In the genomic region with DNA sequence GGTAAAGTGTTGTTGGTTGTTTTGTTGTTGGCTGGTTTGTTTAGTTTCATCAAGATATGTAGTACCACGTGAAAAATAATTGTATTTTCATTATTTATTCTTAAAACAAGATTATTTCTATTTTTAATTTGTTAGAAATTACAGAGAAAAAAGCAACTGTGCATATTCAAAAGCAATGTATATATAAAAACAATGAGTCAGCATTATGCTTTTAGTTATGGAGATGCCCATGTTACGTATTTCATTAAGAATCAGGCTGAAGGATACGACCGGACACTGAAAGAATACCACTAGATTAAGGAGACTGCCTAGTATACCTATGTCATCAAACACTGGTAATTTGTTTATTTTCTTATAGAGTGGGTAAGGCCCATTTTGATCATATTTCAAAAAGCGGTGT, we compare ENCODE assay signal across 31 cellular contexts.
"Had no signal": no experiment of that assay in that cellular context is flagged by ENCODE, and none has a peak within 500 bp of the region (broad histone marks: within the 10 kb centered on the region; RNA-seq: fewer than 3 reads in every experiment).

No MANE protein-coding gene starts in this region.

- ATAC-seq: activated CD4-positive, alpha-beta T cell treated with anti-CD3 and anti-CD28 coated beads for 36 hours; activated CD8-positive, alpha-beta memory T cell treated with anti-CD3 and anti-CD28 coated beads, Interleukin-2, amount 10 ng/mL, durations not matched to agents 7 days and 5 days; activated CD8-positive, alpha-beta T cell treated with anti-CD3 and anti-CD28 coated beads, Interleukin-2, amount 10 ng/mL, durations not matched to agents 7 days and 5 days; activated naive CD8-positive, alpha-beta T cell treated with anti-CD3 and anti-CD28 coated beads, Interleukin-2, amount 50 U/mL, for 24 hours had no signal

- H3K27ac ChIP-seq: ascending aorta, cardiac muscle cell, VCaP had no signal

- H3K27me3 ChIP-seq: ascending aorta, cardiac muscle cell had no signal

- DNase-seq: activated B cell treated with CpG ODN at 0.5 μM for 24 hours; activated CD4-positive, alpha-beta memory T cell treated with anti-CD3 and anti-CD28 coated beads, Interleukin-2, amount 10 ng/mL, durations not matched to agents 7 days and 5 days; activated CD4-positive, alpha-beta T cell treated with anti-CD3 and anti-CD28 coated beads for 1 hour; activated CD4-positive, alpha-beta T cell treated with anti-CD3 and anti-CD28 coated beads for 36 hours; activated CD4-positive, alpha-beta T cell treated with anti-CD3 and anti-CD28 coated beads for 48 hours; activated CD4-positive, alpha-beta T cell treated with anti-CD3 and anti-CD28 coated beads, Interleukin-2, amount 10 ng/mL, durations not matched to agents 7 days and 5 days; activated CD4-positive, alpha-beta T cell treated with anti-CD3 and anti-CD28 coated beads, Interleukin-2, amount 50 U/mL, for 48 hours; activated CD8-positive, alpha-beta memory T cell treated with anti-CD3 and anti-CD28 coated beads for 24 hours; activated CD8-positive, alpha-beta memory T cell treated with anti-CD3 and anti-CD28 coated beads, Interleukin-2, amount 10 ng/mL, durations not matched to agents 7 days and 5 days; activated CD8-positive, alpha-beta memory T cell treated with anti-CD3 and anti-CD28 coated beads, Interleukin-2, amount 50 U/mL, for 48 hours; activated CD8-positive, alpha-beta T cell treated with anti-CD3 and anti-CD28 coated beads, Interleukin-2, amount 10 ng/mL, durations not matched to agents 7 days and 5 days; activated effector memory CD4-positive, alpha-beta T cell treated with Interleukin-2 at 50 U/mL for 16 hours; activated gamma-delta T cell; activated naive CD4-positive, alpha-beta T cell treated with anti-CD3 and anti-CD28 coated beads, Interleukin-2, amount 10 ng/mL, durations not matched to agents 7 days and 5 days; activated naive CD4-positive, alpha-beta T cell treated with Interleukin-2 at 50 U/mL for 16 hours; activated naive CD8-positive, alpha-beta T cell treated with anti-CD3 and anti-CD28 coated beads, Interleukin-2, amount 10 ng/mL, durations not matched to agents 7 days and 5 days; activated naive CD8-positive, alpha-beta T cell treated with anti-CD3 and anti-CD28 coated beads, Interleukin-2, amount 50 U/mL, for 24 hours; activated T-cell treated with anti-CD3 and anti-CD28 coated beads, Interleukin-2, amount 50 U/mL, for 24 hours; activated T-cell treated with anti-CD3 and anti-CD28 coated beads, Interleukin-2, amount 50 U/mL, for 48 hours; amygdala; anterior cingulate cortex; caudate nucleus; cerebellar nuclear complex; T-helper 1 cell; T-helper 2 cell; T-helper 9 cell had no signal

- H3K4me1 ChIP-seq: ascending aorta had no signal

- H3K9me3 ChIP-seq: ascending aorta had no signal

- H3K4me3 ChIP-seq: ascending aorta, cardiac muscle cell had no signal

- H3K36me3 ChIP-seq: ascending aorta, cardiac muscle cell had no signal

- FAIRE-seq: bronchial epithelial cell, TTC549 had no signal
